Comparison of ENCODE assay signal across 31 cellular contexts in genomic region chr5:126982926-126983873, GRCh38. TPM values are rescaled to one million over a fixed set of nuclear protein-coding genes. Genes with fewer than 3 reads are reported as not detected.
DNase-seq lines count a peak whose midpoint lies in the region; ATAC-seq and TF ChIP-seq lines count a peak whose summit lies in the region.
"Had no signal": no experiment of that assay in that cellular context is flagged by ENCODE, and none has a peak within 500 bp of the region (broad histone marks: within the 10 kb centered on the region; RNA-seq: fewer than 3 reads in every experiment).

No MANE protein-coding gene starts in this region.

- H3K27me3 ChIP-seq in cardiac muscle cell, result no peaks in the 10 kb centered on the region
- H3K27me3 ChIP-seq in stomach, result no peaks in the 10 kb centered on the region
- H3K27me3 ChIP-seq: esophagus muscularis mucosa, foreskin keratinocyte, neural progenitor cell, sigmoid colon, thyroid gland had no signal

- intact Hi-C loops in stomach (cut with DNase I; ENCODE audit: low total_unique reads), result no loop called here

- ATAC-seq in activated naive CD8-positive, alpha-beta T cell treated with anti-CD3 and anti-CD28 coated beads, Interleukin-2, amount 50 U/mL, for 24 hours, result no peak
- ATAC-seq in naive B cell (ENCODE audit: low read depth in 2 of 2), result no peak
- ATAC-seq in stimulated activated naive B cell treated with anti-CD40 and anti-IgM and Interleukin-4, amounts not matched to agents 10 μg/mL and 1 μg/mL and 100 μg/mL, for 72 hours (replicated peaks), result no peak
- ATAC-seq in GM21423 (IDR thresholded peaks at IDR 0.05; ENCODE audit: unreplicated experiment), result no peak
- ATAC-seq: foreskin keratinocyte had no signal

- peaks cover 41% of the 10 kb centered on the region for H3K4me1 Mint-ChIP-seq in activated naive CD8-positive, alpha-beta T cell (ENCODE audit: low read depth)
- H3K4me1 Mint-ChIP-seq in activated naive CD8-positive, alpha-beta T cell treated with anti-CD3 and anti-CD28 coated beads, Interleukin-2, amount 50 U/mL, for 24 hours, result peaks cover 22% of the 10 kb centered on the region
- H3K4me1 Mint-ChIP-seq in naive B cell, result peaks cover 68 to 96% (median 92%) of the 10 kb centered on the region in 3 donors
- peaks cover 53 to 72% of the 10 kb centered on the region in 2 donors for H3K4me1 Mint-ChIP-seq in stimulated activated naive B cell treated with anti-CD40 and anti-IgM and Interleukin-4, amounts not matched to agents 10 μg/mL and 1 μg/mL and 100 μg/mL, for 72 hours
- H3K4me1 Mint-ChIP-seq: neural progenitor cell had no signal

- TF ChIP-seq EP300 in stomach (IDR thresholded peaks at IDR 0.05), result no peak

- H3K27ac Mint-ChIP-seq in activated naive CD8-positive, alpha-beta T cell, result peak overlapping the region; percentile 59
- no peak overlapping the region for H3K27ac Mint-ChIP-seq in activated naive CD8-positive, alpha-beta T cell treated with anti-CD3 and anti-CD28 coated beads, Interleukin-2, amount 50 U/mL, for 24 hours
- peak overlapping the region; percentile 63 to 95 (median 90) for H3K27ac Mint-ChIP-seq in naive B cell
- peak overlapping the region; percentile 90 for H3K27ac Mint-ChIP-seq in stimulated activated naive B cell treated with anti-CD40 and anti-IgM and Interleukin-4, amounts not matched to agents 10 μg/mL and 1 μg/mL and 100 μg/mL, for 72 hours
- H3K27ac Mint-ChIP-seq: activated CD4-positive, alpha-beta T cell treated with anti-CD3 and anti-CD28 coated beads, Interleukin-2, amount 10 ng/mL, durations not matched to agents 7 days and 5 days; endodermal cell; neural progenitor cell; stimulated activated naive CD8-positive, alpha-beta T cell treated with anti-CD3 and anti-CD28 coated beads, Interleukin-15, Interleukin-2, amounts not matched to agents 100 ng/mL and 50 ng/mL, for 24 hours had no signal

- H3K27ac ChIP-seq in cardiac muscle cell, result peak overlapping the region; percentile 78
- H3K27ac ChIP-seq in stomach, result no peak overlapping the region
- H3K27ac ChIP-seq: esophagus muscularis mucosa, foreskin keratinocyte, neural progenitor cell, sigmoid colon, thyroid gland, VCaP had no signal

- TF ChIP-seq CTCF in cardiac muscle cell (IDR thresholded peaks at IDR 0.05; ENCODE audit: low read depth, low read length) (no peak), stomach (IDR thresholded peaks at IDR 0.05) (no peak)

- whole genome bisulfite sequencing in stomach, 5 donors, result 82 to 94% (median 91%) methylated on average over 11 to 12 of the region's 12 CpGs

- no peaks in the 10 kb centered on the region for H3K27me3 Mint-ChIP-seq in activated naive CD8-positive, alpha-beta T cell
- H3K27me3 Mint-ChIP-seq in activated naive CD8-positive, alpha-beta T cell treated with anti-CD3 and anti-CD28 coated beads, Interleukin-2, amount 50 U/mL, for 24 hours, result no peaks in the 10 kb centered on the region
- H3K27me3 Mint-ChIP-seq in naive B cell, result no peaks in the 10 kb centered on the region
- H3K27me3 Mint-ChIP-seq in stimulated activated naive B cell treated with anti-CD40 and anti-IgM and Interleukin-4, amounts not matched to agents 10 μg/mL and 1 μg/mL and 100 μg/mL, for 72 hours, result no peaks in the 10 kb centered on the region
- H3K27me3 Mint-ChIP-seq: activated CD4-positive, alpha-beta T cell treated with anti-CD3 and anti-CD28 coated beads, Interleukin-2, amount 10 ng/mL, durations not matched to agents 7 days and 5 days; stimulated activated naive CD8-positive, alpha-beta T cell treated with anti-CD3 and anti-CD28 coated beads, Interleukin-15, Interleukin-2, amounts not matched to agents 100 ng/mL and 50 ng/mL, for 24 hours had no signal

- H3K36me3 ChIP-seq in cardiac muscle cell (no peaks in the 10 kb centered on the region), stomach (no peaks in the 10 kb centered on the region)
- H3K36me3 ChIP-seq: esophagus muscularis mucosa, neural progenitor cell, sigmoid colon, thyroid gland had no signal

- no peak overlapping the region for H3K4me3 Mint-ChIP-seq in activated naive CD8-positive, alpha-beta T cell
- H3K4me3 Mint-ChIP-seq in activated naive CD8-positive, alpha-beta T cell treated with anti-CD3 and anti-CD28 coated beads, Interleukin-2, amount 50 U/mL, for 24 hours, result no peak overlapping the region
- peak overlapping the region in 6 of 8 donors; percentile 17 to 87 (median 56) for H3K4me3 Mint-ChIP-seq in naive B cell
- H3K4me3 Mint-ChIP-seq in stimulated activated naive B cell treated with anti-CD40 and anti-IgM and Interleukin-4, amounts not matched to agents 10 μg/mL and 1 μg/mL and 100 μg/mL, for 72 hours, result no peak overlapping the region
- H3K4me3 Mint-ChIP-seq: activated CD4-positive, alpha-beta T cell treated with anti-CD3 and anti-CD28 coated beads, Interleukin-2, amount 10 ng/mL, durations not matched to agents 7 days and 5 days; endodermal cell; neural progenitor cell; stimulated activated naive CD8-positive, alpha-beta T cell treated with anti-CD3 and anti-CD28 coated beads, Interleukin-15, Interleukin-2, amounts not matched to agents 100 ng/mL and 50 ng/mL, for 24 hours had no signal

- no peak for TF ChIP-seq POLR2A in stomach (IDR thresholded peaks at IDR 0.05)

- no peak for DNase-seq in activated naive CD8-positive, alpha-beta T cell treated with anti-CD3 and anti-CD28 coated beads, Interleukin-2, amount 50 U/mL, for 24 hours
- DNase-seq in cardiac muscle cell (ENCODE audit: low read depth in 1 of 2, low spot score in 1 of 2) (peak in 1 of 2 donors; percentile 65), naive B cell (no peak), NCI-H2196 (lab: John Stamatoyannopoulos, UW; ENCODE audit: unreplicated experiment) (no peak), stomach (no peak)
- DNase-seq in stimulated activated naive B cell treated with anti-CD40 and anti-IgM and Interleukin-4, amounts not matched to agents 10 μg/mL and 1 μg/mL and 100 μg/mL, for 72 hours, result no peak
- DNase-seq: activated CD4-positive, alpha-beta T cell treated with anti-CD3 and anti-CD28 coated beads, Interleukin-2, amount 10 ng/mL, durations not matched to agents 7 days and 5 days; activated naive CD4-positive, alpha-beta T cell treated with anti-CD3 and anti-CD28 coated beads, Interleukin-2, amount 50 U/mL, for 16 hours; aorta; caudate nucleus; endodermal cell; foreskin keratinocyte; H7; hypothalamus; NCI-H1092 treated with DMSO at 0.1 percent for 48 hours; NCI-H187 treated with DMSO at 0.1 percent for 48 hours; NCI-H2171 treated with DMSO at 0.1 percent for 48 hours; NCI-H526; posterior cingulate gyrus; SHP77 treated with DMSO at 0.1 percent for 48 hours; sigmoid colon; stimulated activated CD4-positive, alpha-beta T cell treated with anti-CD3 and anti-CD28 coated beads, Interleukin-15, amount 100 ng/mL, for 24 hours; T-helper 9 cell; thyroid gland had no signal

- H3K9me3 Mint-ChIP-seq in activated naive CD8-positive, alpha-beta T cell (ENCODE audit: low read depth), result no peaks in the 10 kb centered on the region
- no peaks in the 10 kb centered on the region for H3K9me3 Mint-ChIP-seq in activated naive CD8-positive, alpha-beta T cell treated with anti-CD3 and anti-CD28 coated beads, Interleukin-2, amount 50 U/mL, for 24 hours
- H3K9me3 Mint-ChIP-seq in naive B cell, result no peaks in the 10 kb centered on the region
- no peaks in the 10 kb centered on the region for H3K9me3 Mint-ChIP-seq in stimulated activated naive B cell treated with anti-CD40 and anti-IgM and Interleukin-4, amounts not matched to agents 10 μg/mL and 1 μg/mL and 100 μg/mL, for 72 hours
- H3K9me3 Mint-ChIP-seq: activated CD4-positive, alpha-beta T cell treated with anti-CD3 and anti-CD28 coated beads, Interleukin-2, amount 10 ng/mL, durations not matched to agents 7 days and 5 days; endodermal cell; neural progenitor cell; stimulated activated naive CD8-positive, alpha-beta T cell treated with anti-CD3 and anti-CD28 coated beads, Interleukin-15, Interleukin-2, amounts not matched to agents 100 ng/mL and 50 ng/mL, for 24 hours had no signal

- H3K4me1 ChIP-seq in cardiac muscle cell (ENCODE audit: low read depth) (peaks cover 44% of the 10 kb centered on the region), stomach (no peaks in the 10 kb centered on the region)
- H3K4me1 ChIP-seq: foreskin keratinocyte, sigmoid colon, thyroid gland had no signal

- no peak overlapping the region for H3K4me3 ChIP-seq in cardiac muscle cell
- no peak overlapping the region for H3K4me3 ChIP-seq in stomach
- H3K4me3 ChIP-seq: esophagus muscularis mucosa, neural progenitor cell, sigmoid colon, thyroid gland had no signal

- no peaks in the 10 kb centered on the region for H3K36me3 Mint-ChIP-seq in activated naive CD8-positive, alpha-beta T cell
- no peaks in the 10 kb centered on the region for H3K36me3 Mint-ChIP-seq in activated naive CD8-positive, alpha-beta T cell treated with anti-CD3 and anti-CD28 coated beads, Interleukin-2, amount 50 U/mL, for 24 hours (ENCODE audit: low read depth)
- H3K36me3 Mint-ChIP-seq in naive B cell, result peaks cover 0 to 6% of the 10 kb centered on the region in 2 donors
- peaks cover 11 to 23% of the 10 kb centered on the region in 2 donors for H3K36me3 Mint-ChIP-seq in stimulated activated naive B cell treated with anti-CD40 and anti-IgM and Interleukin-4, amounts not matched to agents 10 μg/mL and 1 μg/mL and 100 μg/mL, for 72 hours
- H3K36me3 Mint-ChIP-seq: neural progenitor cell had no signal

- H3K9me3 ChIP-seq in cardiac muscle cell (ENCODE audit: low read depth), result no peaks in the 10 kb centered on the region
- no peaks in the 10 kb centered on the region for H3K9me3 ChIP-seq in stomach
- H3K9me3 ChIP-seq: esophagus muscularis mucosa, sigmoid colon, thyroid gland had no signal

RNA-seq across cellular contexts. Expression of gene MARCHF3, which starts 47.2 kb away (rescaled TPM):
- total RNA-seq in cardiac muscle cell (5.2 and 11.4 TPM in 2 replicates), stomach (10 to 100 TPM in 1 of 5 donors, 1 to 10 TPM in 3, not detected in 1; 2.6 to 11.9 (median 4.3) TPM)
- polyA plus RNA-seq in cardiac muscle cell (27.0 and 32.3 TPM in 2 replicates), naive B cell (ENCODE audit: low read depth in 6 of 6) (10 to 100 TPM; 63.4 to 81.0 (median 71.7) TPM), stomach (1 to 10 TPM; 1.1 to 2.2 (median 1.3) TPM)
- total RNA-seq: G401 had no signal

Comparison
In these comparisons a context has a peak if more than half of its experiments do, and no peak if none do; other contexts are left out.
1. H3K4me3 Mint-ChIP-seq: peak in naive B cell (6 of 8); none in activated naive CD8-positive, alpha-beta T cell (single experiment), activated naive CD8-positive, alpha-beta T cell treated with anti-CD3 and anti-CD28 coated beads, Interleukin-2, amount 50 U/mL, for 24 hours (single experiment) and stimulated activated naive B cell treated with anti-CD40 and anti-IgM and Interleukin-4, amounts not matched to agents 10 μg/mL and 1 μg/mL and 100 μg/mL, for 72 hours (0 of 2).